In genomic region chr22:38270091-38270972, GRCh38 we compare ENCODE assay signal across 12 cellular contexts. TPM values are rescaled to one million over a fixed set of nuclear protein-coding genes. Genes with fewer than 3 reads are reported as not detected.
DNase-seq lines count a peak whose midpoint lies in the region; ATAC-seq and TF ChIP-seq lines count a peak whose summit lies in the region.
"Had no signal": no experiment of that assay in that cellular context is flagged by ENCODE, and none has a peak within 500 bp of the region (broad histone marks: within the 10 kb centered on the region; RNA-seq: fewer than 3 reads in every experiment).

No MANE protein-coding gene starts in this region.

- H3K27me3 ChIP-seq in heart left ventricle (no peaks in the 10 kb centered on the region), muscle layer of duodenum (ENCODE audit: low read depth, low read length) (no peaks in the 10 kb centered on the region), upper lobe of left lung (no peaks in the 10 kb centered on the region)

- H3K27me3 Mint-ChIP-seq in brain = peaks cover 3% of the 10 kb centered on the region
- H3K27me3 Mint-ChIP-seq: stimulated activated naive B cell treated with anti-CD40 and anti-IgM and Interleukin-4, amounts not matched to agents 10 μg/mL and 1 μg/mL and 100 μg/mL, for 72 hours had no signal

- H3K4me3 ChIP-seq in heart left ventricle = peak overlapping the region in 9 of 12 donors; percentile 14 to 100 (median 94)
- peak overlapping the region; percentile 89 to 90 for H3K4me3 ChIP-seq in muscle layer of duodenum (ENCODE audit: low read depth in 1 of 2, low read length in 2 of 2)
- peak overlapping the region in 1 of 4 donors; percentile 98 for H3K4me3 ChIP-seq in upper lobe of left lung

- H3K36me3 ChIP-seq in heart left ventricle = peaks cover 0 to 4% (median 0%) of the 10 kb centered on the region in 9 donors
- no peaks in the 10 kb centered on the region for H3K36me3 ChIP-seq in muscle layer of duodenum (ENCODE audit: control insufficient read depth in 1 of 2, insufficient read depth in 2 of 2, low read length in 2 of 2)
- H3K36me3 ChIP-seq in upper lobe of left lung = peaks cover 0 to 6% (median 0%) of the 10 kb centered on the region in 4 donors

- H3K4me1 ChIP-seq in heart left ventricle (peaks cover 14 to 79% (median 66%) of the 10 kb centered on the region in 12 donors), muscle layer of duodenum (ENCODE audit: control insufficient read depth in 1 of 2, insufficient read depth in 2 of 2, low read length in 2 of 2) (peaks cover 29 to 49% of the 10 kb centered on the region in 2 donors), upper lobe of left lung (peaks cover 61 to 75% (median 64%) of the 10 kb centered on the region in 4 donors)

- DNase-seq in heart left ventricle = no peak
- DNase-seq in left cardiac atrium = no peak
- no peak for DNase-seq in upper lobe of left lung
- no peak for DNase-seq in stimulated activated naive CD8-positive, alpha-beta T cell treated with anti-CD3 and anti-CD28 coated beads, Interleukin-15, Interleukin-2, amounts not matched to agents 100 U/mL and 50 U/mL, for 24 hours
- DNase-seq in DMS79 treated with DMSO at 0.1 percent for 48 hours (lab: John Stamatoyannopoulos, UW) = no peak
- DNase-seq: activated CD4-positive, alpha-beta T cell treated with anti-CD3 and anti-CD28 coated beads, Interleukin-2, amount 50 U/mL, for 1 hour; DMS 273 treated with DMSO at 0.1 percent for 48 hours; stimulated activated naive B cell treated with anti-CD40 and anti-IgM and Interleukin-4, amounts not matched to agents 10 μg/mL and 1 μg/mL and 100 μg/mL, for 72 hours had no signal

- TF ChIP-seq EP300 in upper lobe of left lung (IDR thresholded peaks at IDR 0.05) = no peak

- H3K27ac ChIP-seq in heart left ventricle = peak overlapping the region; percentile 26 to 99 (median 96)
- peak overlapping the region; percentile 53 for H3K27ac ChIP-seq in muscle layer of duodenum (ENCODE audit: low read length)
- H3K27ac ChIP-seq in upper lobe of left lung = peak overlapping the region; percentile 30 to 96 (median 74)
- H3K27ac ChIP-seq: epithelial cell of prostate had no signal

- peak overlapping the region; percentile 65 to 95 (median 90) for H3K27ac Mint-ChIP-seq in brain
- H3K27ac Mint-ChIP-seq: stimulated activated naive B cell treated with anti-CD40 and anti-IgM and Interleukin-4, amounts not matched to agents 10 μg/mL and 1 μg/mL and 100 μg/mL, for 72 hours had no signal

- ATAC-seq in heart left ventricle (peak in 1 of 4 donors; percentile 18), left cardiac atrium (no peak), upper lobe of left lung (ENCODE audit: low FRiP score in 2 of 2) (no peak), HG02884 (IDR thresholded peaks at IDR 0.05; ENCODE audit: unreplicated experiment) (no peak)
- ATAC-seq in stimulated activated naive CD8-positive, alpha-beta T cell treated with anti-CD3 and anti-CD28 coated beads, Interleukin-15, Interleukin-2, amounts not matched to agents 100 U/mL and 50 U/mL, for 24 hours = no peak
- ATAC-seq: stimulated activated naive B cell treated with anti-CD40 and anti-IgM and Interleukin-4, amounts not matched to agents 10 μg/mL and 1 μg/mL and 100 μg/mL, for 72 hours had no signal

- WGBS in heart left ventricle, 4 donors = 54 to 66% (median 59%) methylated on average over 11 to 13 of the region's 13 CpGs
- WGBS in upper lobe of left lung, 2 donors = 54 to 68% methylated on average over 8 to 13 of the region's 13 CpGs

- TF ChIP-seq CTCF in heart left ventricle (IDR thresholded peaks at IDR 0.05) (no peak), brain (conservative IDR thresholded peaks at IDR 0.05) (no peak), upper lobe of left lung (IDR thresholded peaks at IDR 0.05) (no peak)

- TF ChIP-seq POLR2A in heart left ventricle (IDR thresholded peaks at IDR 0.05) = no peak
- TF ChIP-seq POLR2A in upper lobe of left lung (IDR thresholded peaks at IDR 0.05) = no peak

- peaks cover 33% of the 10 kb centered on the region for H3K36me3 Mint-ChIP-seq in brain

- H3K9me3 Mint-ChIP-seq in brain = peaks cover 0 to 8% (median 0%) of the 10 kb centered on the region in 5 experiments
- H3K9me3 Mint-ChIP-seq: stimulated activated naive B cell treated with anti-CD40 and anti-IgM and Interleukin-4, amounts not matched to agents 10 μg/mL and 1 μg/mL and 100 μg/mL, for 72 hours had no signal

- peaks cover 58% of the 10 kb centered on the region for H3K4me1 Mint-ChIP-seq in brain

- no peaks in the 10 kb centered on the region for H3K9me3 ChIP-seq in heart left ventricle
- no peaks in the 10 kb centered on the region for H3K9me3 ChIP-seq in muscle layer of duodenum (ENCODE audit: control insufficient read depth in 1 of 2, low read length in 2 of 2)
- no peaks in the 10 kb centered on the region for H3K9me3 ChIP-seq in upper lobe of left lung

- intact Hi-C loops in heart left ventricle (cut with DNase I) = loop anchor here in 9 of 10 donors (5.0 kb wide), 4 partner anchors 37 to 68 kb away; partner anchors contain the start of genes CSNK1E (in 3 of the 9) and MAFF (in 1 of the 9)
- intact Hi-C loops in left cardiac atrium (cut with DNase I) = loop anchor here in 1 of 2 donors (5.0 kb wide), 1 partner anchor 47 kb away; the partner anchor contains the start of gene CSNK1E

- H3K4me3 Mint-ChIP-seq in brain = peak overlapping the region; percentile 90 to 96 (median 92)
- H3K4me3 Mint-ChIP-seq: stimulated activated naive B cell treated with anti-CD40 and anti-IgM and Interleukin-4, amounts not matched to agents 10 μg/mL and 1 μg/mL and 100 μg/mL, for 72 hours had no signal

RNA-seq across cellular contexts. Expression of gene TMEM184B, which starts 2.5 kb away (rescaled TPM):
- total RNA-seq in heart left ventricle (100 to 1,000 TPM in 1 of 9 donors, 10 to 100 TPM in 8; 37.6 to 103 (median 47.0) TPM), left cardiac atrium (10 to 100 TPM; 47.2 to 60.3 TPM), upper lobe of left lung (100 to 1,000 TPM in 1 of 6 donors, 10 to 100 TPM in 5; 47.5 to 141 (median 72.1) TPM)
- polyA plus RNA-seq in heart left ventricle (10 to 100 TPM; 19.5 to 54.4 TPM), brain (ENCODE audit: insufficient read depth, low read depth, low replicate concordance) (97.3 TPM)

RNA-seq across cellular contexts. Expression of gene CSNK1E, which starts 46.9 kb away (rescaled TPM):
- total RNA-seq in heart left ventricle (100 to 1,000 TPM in 1 of 9 donors, 10 to 100 TPM in 8; 59.7 to 117 (median 72.6) TPM), left cardiac atrium (10 to 100 TPM; 69.2 to 90.5 TPM), upper lobe of left lung (100 to 1,000 TPM in 5 of 6 donors, 10 to 100 TPM in 1; 94.1 to 345 (median 123) TPM)
- polyA plus RNA-seq in heart left ventricle (100 to 1,000 TPM in 1 of 2 donors, 10 to 100 TPM in 1; 64.8 to 125 TPM), brain (ENCODE audit: insufficient read depth, low read depth, low replicate concordance) (162 TPM)
